1 cellular context compared by ENCODE assay signal in the genomic region with DNA sequence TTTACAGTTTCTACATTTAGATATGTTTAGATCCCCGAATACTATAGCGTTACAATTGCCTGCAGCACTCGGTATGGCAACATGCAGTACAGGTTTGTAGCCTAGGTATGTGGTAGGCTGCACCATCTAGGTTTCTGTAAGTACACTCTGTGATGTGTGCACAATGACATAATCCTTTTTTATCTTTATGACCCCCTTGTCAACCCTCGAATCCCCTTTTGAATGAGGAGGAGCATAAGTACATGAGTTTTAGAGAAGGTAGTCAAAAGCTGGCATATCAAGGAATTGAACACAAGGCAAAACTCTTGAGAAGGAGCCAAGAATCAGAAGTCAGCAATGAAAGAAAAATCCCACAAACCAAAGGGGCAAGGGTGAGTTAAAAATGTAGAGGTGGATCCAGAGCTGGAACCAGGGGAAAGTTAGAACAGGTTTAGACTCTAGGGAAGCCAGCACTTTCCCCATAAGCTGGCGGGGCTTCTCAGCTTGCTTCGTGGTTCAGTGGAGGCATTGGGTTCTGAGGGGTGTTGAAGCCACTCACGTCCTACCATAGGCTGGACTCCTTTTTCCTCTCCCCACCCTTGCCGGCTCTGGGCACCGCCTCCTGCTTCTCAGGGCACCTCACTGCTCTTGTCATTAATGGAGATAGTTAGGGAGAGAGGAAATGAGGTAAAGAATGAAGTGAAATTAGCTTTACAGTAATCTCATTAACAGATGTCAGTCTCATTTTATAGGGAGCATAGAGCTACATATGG.
TF ChIP-seq lines count a peak whose summit lies in the region.

No MANE protein-coding gene starts in this region.

TF ChIP-seq in H1, 55 proteins besides CTCF, POLR2A, EP300 and RAD21:
- no peak for TF ChIP-seq JUND (IDR thresholded peaks at IDR 0.05; ENCODE audit: low read length)
- no peak for TF ChIP-seq NANOG (IDR thresholded peaks at IDR 0.05; ENCODE audit: insufficient read depth, low read depth, low read length, poor library complexity, severe bottlenecking)
- no peak for TF ChIP-seq POLR2AphosphoS5 (IDR thresholded peaks at IDR 0.05; ENCODE audit: low read depth, low read length)
- TF ChIP-seq PHF8 (conservative IDR thresholded peaks at IDR 0.05; ENCODE audit: low read depth, low read length) = no peak
- no peak for TF ChIP-seq RFX5 (IDR thresholded peaks at IDR 0.05; ENCODE audit: borderline replicate concordance, low read depth, low read length)
- TF ChIP-seq TBP (IDR thresholded peaks at IDR 0.05; ENCODE audit: low read depth, low read length) = no peak
- TF ChIP-seq TCF12 (IDR thresholded peaks at IDR 0.05; ENCODE audit: low read depth, low read length) = no peak
- no peak for TF ChIP-seq POU5F1 (IDR thresholded peaks at IDR 0.05; ENCODE audit: low read depth, low read length)
- no peak for TF ChIP-seq CREB1 (IDR thresholded peaks at IDR 0.05)
- TF ChIP-seq TAF7 (optimal IDR thresholded peaks at IDR 0.05; ENCODE audit: borderline replicate concordance, low read depth, low read length) = no peak
- TF ChIP-seq KDM4A (IDR thresholded peaks at IDR 0.05; ENCODE audit: low read depth, low read length, severe bottlenecking) = no peak
- TF ChIP-seq SRF (IDR thresholded peaks at IDR 0.05; ENCODE audit: low read depth, low read length) = no peak
- TF ChIP-seq KDM5A (IDR thresholded peaks at IDR 0.05; ENCODE audit: low read length) = no peak
- TF ChIP-seq BACH1 (IDR thresholded peaks at IDR 0.05; ENCODE audit: low read length) = no peak
- TF ChIP-seq NRF1 (IDR thresholded peaks at IDR 0.05; ENCODE audit: low read depth, low read length) = no peak
- TF ChIP-seq HDAC6 (IDR thresholded peaks at IDR 0.05; ENCODE audit: low read depth, low read length) = no peak
TF ChIP-seq in H1: peak in this region for 0.
